8 cellular contexts compared by ENCODE assay signal in the genomic region with DNA sequence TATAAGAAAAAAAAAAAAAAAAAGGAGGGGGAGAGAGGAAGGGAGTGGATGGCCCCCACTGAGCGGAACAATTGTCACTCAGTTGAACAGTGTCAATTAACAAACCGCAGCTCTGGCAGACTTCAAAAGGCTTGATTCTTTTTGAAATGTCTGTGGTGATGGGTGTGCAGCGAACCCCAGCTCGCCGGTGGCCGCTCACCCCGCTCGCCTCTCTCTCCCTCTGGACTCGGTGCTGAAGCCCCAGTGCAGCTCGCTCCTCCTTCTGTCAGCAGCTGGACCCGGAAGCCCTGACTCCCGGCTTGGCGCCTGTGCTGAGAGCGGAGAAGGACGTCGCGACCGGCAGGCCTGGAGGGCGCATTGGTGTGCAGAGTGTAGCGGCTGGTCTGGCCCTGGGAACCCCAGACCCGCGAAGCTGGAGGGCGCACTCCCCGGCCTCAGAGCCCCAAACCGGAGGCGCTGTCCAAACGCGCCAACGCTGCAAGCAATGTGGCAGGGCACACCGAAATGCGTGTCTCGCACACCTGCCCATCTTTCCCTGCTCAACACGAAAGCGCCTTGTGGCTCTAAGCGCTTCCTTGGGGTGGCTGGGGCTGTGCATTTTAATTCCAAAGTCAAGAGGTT. TPM values are rescaled to one million over a fixed set of nuclear protein-coding genes. Genes with fewer than 3 reads are reported as not detected.
A peak's percentile ranks its signal among the peaks of the same experiment; 100 is the strongest.
DNase-seq lines count a peak whose midpoint lies in the region; ATAC-seq and TF ChIP-seq lines count a peak whose summit lies in the region.

No MANE protein-coding gene starts in this region.

- no peak overlapping the region for H3K27ac ChIP-seq in CD8-positive, alpha-beta T cell (ENCODE audit: low read depth, low read length)

- H3K4me3 ChIP-seq in CD8-positive, alpha-beta T cell (ENCODE audit: low read depth, low read length) = peak overlapping the region; percentile 47

- H3K27ac Mint-ChIP-seq in CD8-positive, alpha-beta T cell = no peak overlapping the region

- peaks cover 64% of the 10 kb centered on the region for H3K27me3 ChIP-seq in CD8-positive, alpha-beta T cell (ENCODE audit: insufficient read depth, low read length)

- CTCF ChIA-PET in CD8-positive, alpha-beta T cell (lab: Charles Lee) = interaction anchor here (1.0 kb wide), 1 partner anchor 12 kb away, joined by 3 read pairs; no protein-coding TSS in a partner anchor

- H3K36me3 Mint-ChIP-seq in CD8-positive, alpha-beta T cell = no peaks in the 10 kb centered on the region

- TF ChIP-seq CTCF in CD8-positive, alpha-beta T cell (IDR thresholded peaks at IDR 0.05) = no peak

- H3K4me1 Mint-ChIP-seq in CD8-positive, alpha-beta T cell (ENCODE audit: low read depth) = peaks cover 45% of the 10 kb centered on the region

- H3K27me3 Mint-ChIP-seq in CD8-positive, alpha-beta T cell (ENCODE audit: low read depth) = peaks cover 78% of the 10 kb centered on the region

- peaks cover 54% of the 10 kb centered on the region for H3K4me1 ChIP-seq in CD8-positive, alpha-beta T cell (ENCODE audit: insufficient read depth, low read length)

- H3K4me3 Mint-ChIP-seq in CD8-positive, alpha-beta T cell = peak overlapping the region; percentile 77

- POLR2A ChIA-PET in CD8-positive, alpha-beta T cell (lab: Charles Lee) = interaction anchor here (0.9 to 1.0 kb wide), 2 partner anchors 24 to 392 kb away, joined by 3 read pairs; no protein-coding TSS in a partner anchor

- peak in 4 of 7 experiments; percentile 34 to 62 (median 45) for DNase-seq in CD8-positive, alpha-beta T cell
- DNase-seq in activated CD8-positive, alpha-beta memory T cell treated with anti-CD3 and anti-CD28 coated beads, Interleukin-2, amount 50 U/mL, for 48 hours = peak; percentile 74
- peak in 30 of 51 donors; percentile 23 to 77 (median 46) for DNase-seq in hypothalamus (lab: John Stamatoyannopoulos, UW)
- DNase-seq in retina = peak; percentile 78
- no peak for DNase-seq in HuH-7 (ENCODE audit: low spot score)
- no peak for DNase-seq in NCI-H2196 (lab: John Stamatoyannopoulos, UW; ENCODE audit: unreplicated experiment)

- no peaks in the 10 kb centered on the region for H3K36me3 ChIP-seq in CD8-positive, alpha-beta T cell (ENCODE audit: insufficient read depth, low read length)

- peak; percentile 62 for ATAC-seq in CD8-positive, alpha-beta T cell
- ATAC-seq in HG02798 (IDR thresholded peaks at IDR 0.05; ENCODE audit: poor library complexity, unreplicated experiment) (peak; percentile 36), GM18520 (IDR thresholded peaks at IDR 0.05; ENCODE audit: unreplicated experiment) (no peak)

- intact Hi-C loops in CD8-positive, alpha-beta T cell (cut with DNase I, micrococcal nuclease) = loop anchor here (1.0 to 5.0 kb wide), 4 partner anchors 22 to 404 kb away; a partner anchor contains a TSS

- no peaks in the 10 kb centered on the region for H3K9me3 ChIP-seq in CD8-positive, alpha-beta T cell (ENCODE audit: low read length)

- H3K9me3 Mint-ChIP-seq in CD8-positive, alpha-beta T cell = no peaks in the 10 kb centered on the region

RNA-seq across cellular contexts. Expression of a gene that starts 3.4 kb away (rescaled TPM):
- not detected for total RNA-seq in CD8-positive, alpha-beta T cell

RNA-seq across cellular contexts. Expression of a gene that starts 23.1 kb away (rescaled TPM):
- 10 to 100 TPM; 18.4 to 26.1 TPM for total RNA-seq in CD8-positive, alpha-beta T cell

Comparison
In these comparisons a context has a peak if more than half of its experiments do, and no peak if none do; other contexts are left out.
1. DNase-seq: peak in CD8-positive, alpha-beta T cell (4 of 7), activated CD8-positive, alpha-beta memory T cell treated with anti-CD3 and anti-CD28 coated beads, Interleukin-2, amount 50 U/mL, for 48 hours (single experiment), hypothalamus (30 of 51) and retina (single experiment); none in HuH-7 (single experiment) and NCI-H2196 (single experiment).